ENCODE assay signal across 1 cellular context in the genomic region with DNA sequence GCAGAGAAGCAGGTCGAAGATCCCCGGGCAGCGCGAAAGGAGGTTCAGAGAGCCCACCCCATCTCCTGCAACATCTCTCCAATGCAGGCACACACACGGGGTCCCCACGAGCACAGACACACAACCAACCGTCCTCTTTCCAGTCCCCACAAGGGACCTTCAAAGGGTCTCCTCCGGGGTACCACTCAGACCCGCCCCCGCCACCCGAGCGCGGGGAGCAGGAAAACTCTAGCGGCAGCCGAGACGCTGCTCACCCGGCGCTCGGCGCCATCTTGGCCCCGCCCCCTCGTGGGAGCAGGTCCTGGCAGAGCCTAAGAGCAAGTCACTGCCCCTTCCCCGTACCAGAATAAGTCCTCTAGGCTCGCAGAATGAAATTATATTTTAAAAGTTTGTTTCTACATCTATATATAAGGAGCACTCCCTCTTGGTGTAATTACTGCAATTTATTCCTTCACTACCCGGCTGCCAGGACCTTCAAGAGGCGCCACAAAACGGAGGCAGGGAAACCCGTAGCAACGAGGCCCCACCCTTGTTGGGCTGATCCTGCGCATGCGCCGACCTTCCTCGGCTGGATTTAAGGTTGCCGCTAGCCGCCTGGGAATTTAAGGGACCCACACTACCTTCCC.
TF ChIP-seq lines count a peak whose summit lies in the region.

A gene with protein sequence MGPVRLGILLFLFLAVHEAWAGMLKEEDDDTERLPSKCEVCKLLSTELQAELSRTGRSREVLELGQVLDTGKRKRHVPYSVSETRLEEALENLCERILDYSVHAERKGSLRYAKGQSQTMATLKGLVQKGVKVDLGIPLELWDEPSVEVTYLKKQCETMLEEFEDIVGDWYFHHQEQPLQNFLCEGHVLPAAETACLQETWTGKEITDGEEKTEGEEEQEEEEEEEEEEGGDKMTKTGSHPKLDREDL (plus strand): TSS at position 560 of the 626 bp plus-strand sequence. CDS start 111 bp downstream, outside the sequence.
A gene (minus strand): TSS at position 284 of the 626 bp plus-strand sequence. CDS start 5,149 bp downstream, outside the sequence.

TF ChIP-seq in HepG2, 621 proteins besides CTCF, POLR2A, EP300 and RAD21 (continued from another document):
- TF ChIP-seq, protein P1, sequence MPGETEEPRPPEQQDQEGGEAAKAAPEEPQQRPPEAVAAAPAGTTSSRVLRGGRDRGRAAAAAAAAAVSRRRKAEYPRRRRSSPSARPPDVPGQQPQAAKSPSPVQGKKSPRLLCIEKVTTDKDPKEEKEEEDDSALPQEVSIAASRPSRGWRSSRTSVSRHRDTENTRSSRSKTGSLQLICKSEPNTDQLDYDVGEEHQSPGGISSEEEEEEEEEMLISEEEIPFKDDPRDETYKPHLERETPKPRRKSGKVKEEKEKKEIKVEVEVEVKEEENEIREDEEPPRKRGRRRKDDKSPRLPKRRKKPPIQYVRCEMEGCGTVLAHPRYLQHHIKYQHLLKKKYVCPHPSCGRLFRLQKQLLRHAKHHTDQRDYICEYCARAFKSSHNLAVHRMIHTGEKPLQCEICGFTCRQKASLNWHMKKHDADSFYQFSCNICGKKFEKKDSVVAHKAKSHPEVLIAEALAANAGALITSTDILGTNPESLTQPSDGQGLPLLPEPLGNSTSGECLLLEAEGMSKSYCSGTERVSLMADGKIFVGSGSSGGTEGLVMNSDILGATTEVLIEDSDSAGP (CRISPR knock-in tag; IDR thresholded peaks at IDR 0.05; ENCODE audit: borderline replicate concordance) = peak; percentile 99; the same call in 1 of the 2 replicates
- TF ChIP-seq RFX1 (IDR thresholded peaks at IDR 0.05) = peak; percentile 92
- peak; percentile 91 for TF ChIP-seq DNMT3B (CRISPR knock-in tag; conservative IDR thresholded peaks at IDR 0.05)
- peak; percentile 74; the same call in 1 of the 2 replicates for TF ChIP-seq ZNF44 (CRISPR knock-in tag; IDR thresholded peaks at IDR 0.05)
- no peak for TF ChIP-seq BCL6 (CRISPR knock-in tag; IDR thresholded peaks at IDR 0.05)
- TF ChIP-seq ZSCAN31 (CRISPR knock-in tag; IDR thresholded peaks at IDR 0.05; ENCODE audit: low read depth) = peak; percentile 63; the same call in 1 of the 2 replicates
- TF ChIP-seq, protein P2, sequence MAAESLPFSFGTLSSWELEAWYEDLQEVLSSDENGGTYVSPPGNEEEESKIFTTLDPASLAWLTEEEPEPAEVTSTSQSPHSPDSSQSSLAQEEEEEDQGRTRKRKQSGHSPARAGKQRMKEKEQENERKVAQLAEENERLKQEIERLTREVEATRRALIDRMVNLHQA (CRISPR knock-in tag; IDR thresholded peaks at IDR 0.05) = no peak
- peak; percentile 31 for TF ChIP-seq IRF2 (CRISPR knock-in tag; IDR thresholded peaks at IDR 0.05)
- TF ChIP-seq ATM (IDR thresholded peaks at IDR 0.05; ENCODE audit: borderline replicate concordance) = no peak
- peak; percentile 46; the same call in 1 of the 2 replicates for TF ChIP-seq ZBTB38 (CRISPR knock-in tag; IDR thresholded peaks at IDR 0.05)
- peak; percentile 40 for TF ChIP-seq ZNF501 (CRISPR knock-in tag; IDR thresholded peaks at IDR 0.05)
- TF ChIP-seq, protein P3, sequence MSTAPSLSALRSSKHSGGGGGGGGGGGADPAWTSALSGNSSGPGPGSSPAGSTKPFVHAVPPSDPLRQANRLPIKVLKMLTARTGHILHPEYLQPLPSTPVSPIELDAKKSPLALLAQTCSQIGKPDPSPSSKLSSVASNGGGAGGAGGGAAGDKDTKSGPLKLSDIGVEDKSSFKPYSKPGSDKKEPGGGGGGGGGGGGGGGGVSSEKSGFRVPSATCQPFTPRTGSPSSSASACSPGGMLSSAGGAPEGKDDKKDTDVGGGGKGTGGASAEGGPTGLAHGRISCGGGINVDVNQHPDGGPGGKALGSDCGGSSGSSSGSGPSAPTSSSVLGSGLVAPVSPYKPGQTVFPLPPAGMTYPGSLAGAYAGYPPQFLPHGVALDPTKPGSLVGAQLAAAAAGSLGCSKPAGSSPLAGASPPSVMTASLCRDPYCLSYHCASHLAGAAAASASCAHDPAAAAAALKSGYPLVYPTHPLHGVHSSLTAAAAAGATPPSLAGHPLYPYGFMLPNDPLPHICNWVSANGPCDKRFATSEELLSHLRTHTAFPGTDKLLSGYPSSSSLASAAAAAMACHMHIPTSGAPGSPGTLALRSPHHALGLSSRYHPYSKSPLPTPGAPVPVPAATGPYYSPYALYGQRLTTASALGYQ (CRISPR knock-in tag; IDR thresholded peaks at IDR 0.05) = peak; percentile 73; the same call in 1 of the 2 replicates
- TF ChIP-seq MAZ (IDR thresholded peaks at IDR 0.05; ENCODE audit: borderline replicate concordance, low read depth, low read length) = peak; percentile 88
- TF ChIP-seq MAZ (CRISPR knock-in tag; IDR thresholded peaks at IDR 0.05; ENCODE audit: low read depth) = peak; percentile 87; the same call in 1 of the 2 replicates
- no peak for TF ChIP-seq ZNF839 (CRISPR knock-in tag; IDR thresholded peaks at IDR 0.05; ENCODE audit: borderline replicate concordance)
- no peak for TF ChIP-seq FIP1L1 (IDR thresholded peaks at IDR 0.05; ENCODE audit: borderline replicate concordance, insufficient read depth, low read depth, low read length)
- TF ChIP-seq, protein P4, sequence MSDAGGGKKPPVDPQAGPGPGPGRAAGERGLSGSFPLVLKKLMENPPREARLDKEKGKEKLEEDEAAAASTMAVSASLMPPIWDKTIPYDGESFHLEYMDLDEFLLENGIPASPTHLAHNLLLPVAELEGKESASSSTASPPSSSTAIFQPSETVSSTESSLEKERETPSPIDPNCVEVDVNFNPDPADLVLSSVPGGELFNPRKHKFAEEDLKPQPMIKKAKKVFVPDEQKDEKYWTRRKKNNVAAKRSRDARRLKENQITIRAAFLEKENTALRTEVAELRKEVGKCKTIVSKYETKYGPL (CRISPR knock-in tag; IDR thresholded peaks at IDR 0.05) = peak; percentile 67; the same call in 1 of the 2 replicates
- TF ChIP-seq, protein P5, sequence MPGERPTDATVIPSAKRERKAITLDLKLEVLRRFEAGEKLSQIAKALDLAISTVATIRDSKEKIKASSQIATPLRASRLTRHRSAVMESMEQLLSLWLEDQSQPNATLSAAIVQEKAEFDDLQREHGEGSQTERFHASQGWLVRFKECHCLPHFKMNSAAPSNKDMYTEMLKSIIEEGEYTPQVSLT (CRISPR knock-in tag; IDR thresholded peaks at IDR 0.05; ENCODE audit: borderline replicate concordance, low read depth) = no peak
- peak; percentile 88; the same call in 1 of the 2 replicates for TF ChIP-seq SATB2 (CRISPR knock-in tag; IDR thresholded peaks at IDR 0.05)
- peak; percentile 40; the same call in 1 of the 2 replicates for TF ChIP-seq ARNTL (CRISPR knock-in tag; IDR thresholded peaks at IDR 0.05)
